ENCODE assay signal across 1 cellular context in the genomic region with DNA sequence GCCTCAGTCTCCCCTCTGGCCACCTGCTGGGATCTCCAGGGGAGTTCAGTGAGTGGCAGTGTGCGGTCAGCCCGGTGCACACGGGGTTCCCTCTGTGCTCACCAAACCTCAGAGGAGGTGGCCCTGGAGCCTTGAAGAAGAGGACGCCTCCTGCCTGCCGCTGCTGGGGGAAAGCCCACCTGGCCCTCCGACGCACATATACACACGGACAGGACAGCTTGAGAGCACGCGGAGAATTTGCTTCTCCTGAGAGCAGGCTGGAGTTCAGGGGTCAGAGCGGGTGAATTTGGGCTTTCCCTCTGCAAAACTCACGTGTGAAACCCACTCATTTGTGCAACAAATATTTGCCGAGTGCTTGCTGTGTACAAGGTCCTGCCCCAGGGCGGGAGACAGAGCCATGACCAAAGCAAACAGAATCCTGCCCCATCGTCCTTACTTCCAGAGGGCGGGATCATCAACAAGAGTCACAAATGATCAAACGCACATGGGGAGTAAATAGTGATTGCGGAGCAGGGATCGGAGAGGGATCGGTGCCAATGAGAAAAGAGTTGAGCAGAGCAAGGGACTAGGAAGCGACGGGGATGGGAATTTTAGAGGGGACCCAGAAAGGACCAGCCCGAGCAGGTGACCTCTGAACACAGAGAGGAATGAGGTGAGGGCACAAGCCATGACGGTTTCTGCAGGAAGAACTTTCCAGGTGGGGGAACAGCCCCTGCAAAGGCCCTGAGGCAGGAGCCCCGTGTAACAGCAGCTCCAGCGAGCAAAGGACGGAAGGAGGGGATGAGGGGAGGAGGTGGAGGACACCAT.
TF ChIP-seq lines count a peak whose summit lies in the region.

No MANE protein-coding gene starts in this region.

TF ChIP-seq in HepG2, 621 proteins besides CTCF, POLR2A, EP300 and RAD21 (continued from another document and continues in another):
- TF ChIP-seq, protein P1, sequence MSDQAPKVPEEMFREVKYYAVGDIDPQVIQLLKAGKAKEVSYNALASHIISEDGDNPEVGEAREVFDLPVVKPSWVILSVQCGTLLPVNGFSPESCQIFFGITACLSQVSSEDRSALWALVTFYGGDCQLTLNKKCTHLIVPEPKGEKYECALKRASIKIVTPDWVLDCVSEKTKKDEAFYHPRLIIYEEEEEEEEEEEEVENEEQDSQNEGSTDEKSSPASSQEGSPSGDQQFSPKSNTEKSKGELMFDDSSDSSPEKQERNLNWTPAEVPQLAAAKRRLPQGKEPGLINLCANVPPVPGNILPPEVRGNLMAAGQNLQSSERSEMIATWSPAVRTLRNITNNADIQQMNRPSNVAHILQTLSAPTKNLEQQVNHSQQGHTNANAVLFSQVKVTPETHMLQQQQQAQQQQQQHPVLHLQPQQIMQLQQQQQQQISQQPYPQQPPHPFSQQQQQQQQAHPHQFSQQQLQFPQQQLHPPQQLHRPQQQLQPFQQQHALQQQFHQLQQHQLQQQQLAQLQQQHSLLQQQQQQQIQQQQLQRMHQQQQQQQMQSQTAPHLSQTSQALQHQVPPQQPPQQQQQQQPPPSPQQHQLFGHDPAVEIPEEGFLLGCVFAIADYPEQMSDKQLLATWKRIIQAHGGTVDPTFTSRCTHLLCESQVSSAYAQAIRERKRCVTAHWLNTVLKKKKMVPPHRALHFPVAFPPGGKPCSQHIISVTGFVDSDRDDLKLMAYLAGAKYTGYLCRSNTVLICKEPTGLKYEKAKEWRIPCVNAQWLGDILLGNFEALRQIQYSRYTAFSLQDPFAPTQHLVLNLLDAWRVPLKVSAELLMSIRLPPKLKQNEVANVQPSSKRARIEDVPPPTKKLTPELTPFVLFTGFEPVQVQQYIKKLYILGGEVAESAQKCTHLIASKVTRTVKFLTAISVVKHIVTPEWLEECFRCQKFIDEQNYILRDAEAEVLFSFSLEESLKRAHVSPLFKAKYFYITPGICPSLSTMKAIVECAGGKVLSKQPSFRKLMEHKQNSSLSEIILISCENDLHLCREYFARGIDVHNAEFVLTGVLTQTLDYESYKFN (CRISPR knock-in tag; conservative IDR thresholded peaks at IDR 0.05): peak; percentile 91
- TF ChIP-seq ZNF432 (CRISPR knock-in tag; IDR thresholded peaks at IDR 0.05; ENCODE audit: borderline replicate concordance) (no peak), RARG (CRISPR knock-in tag; IDR thresholded peaks at IDR 0.05; ENCODE audit: low read depth) (no peak), TBP (CRISPR knock-in tag; IDR thresholded peaks at IDR 0.05) (no peak), CREB1 (IDR thresholded peaks at IDR 0.05) (peak; percentile 36; the same call in 1 of the 2 replicates), CREB1 (CRISPR knock-in tag; IDR thresholded peaks at IDR 0.05) (peak; percentile 68), HOXD1 (CRISPR knock-in tag; IDR thresholded peaks at IDR 0.05) (no peak; the same call in 1 of the 2 replicates), ZNF343 (CRISPR knock-in tag; IDR thresholded peaks at IDR 0.05) (no peak; the same call in 1 of the 2 replicates), TOE1 (CRISPR knock-in tag; IDR thresholded peaks at IDR 0.05) (no peak), ZNF713 (CRISPR knock-in tag; IDR thresholded peaks at IDR 0.05) (no peak), YEATS2 (CRISPR knock-in tag; IDR thresholded peaks at IDR 0.05; ENCODE audit: borderline replicate concordance) (no peak), NBN (conservative IDR thresholded peaks at IDR 0.05) (no peak), EED (CRISPR knock-in tag; IDR thresholded peaks at IDR 0.05) (no peak; the same call in 1 of the 2 replicates), IKZF4 (CRISPR knock-in tag; IDR thresholded peaks at IDR 0.05; ENCODE audit: borderline replicate concordance, low read depth, not compliant biosample characterization) (peak; percentile 23), NR2F2 (IDR thresholded peaks at IDR 0.05; ENCODE audit: borderline replicate concordance, low read depth) (peak; percentile 77; the same call in 1 of the 2 replicates), CREM (IDR thresholded peaks at IDR 0.05) (peak; percentile 75; the same call in 1 of the 2 replicates), CREM (CRISPR knock-in tag; IDR thresholded peaks at IDR 0.05) (no peak), ZNF350 (CRISPR knock-in tag; IDR thresholded peaks at IDR 0.05; ENCODE audit: borderline replicate concordance, low read depth) (peak; percentile 72; the same call in 1 of the 2 replicates), ETV5 (CRISPR knock-in tag; IDR thresholded peaks at IDR 0.05; ENCODE audit: borderline replicate concordance) (0 out of 2 replicates have a peak, but pooled peaks have one; percentile 44), FOSL2 (CRISPR knock-in tag; IDR thresholded peaks at IDR 0.05) (peak; percentile 77), HNRNPLL (IDR thresholded peaks at IDR 0.05; ENCODE audit: low read depth, low read length, poor library complexity, severe bottlenecking) (no peak)
- TF ChIP-seq, protein P2, sequence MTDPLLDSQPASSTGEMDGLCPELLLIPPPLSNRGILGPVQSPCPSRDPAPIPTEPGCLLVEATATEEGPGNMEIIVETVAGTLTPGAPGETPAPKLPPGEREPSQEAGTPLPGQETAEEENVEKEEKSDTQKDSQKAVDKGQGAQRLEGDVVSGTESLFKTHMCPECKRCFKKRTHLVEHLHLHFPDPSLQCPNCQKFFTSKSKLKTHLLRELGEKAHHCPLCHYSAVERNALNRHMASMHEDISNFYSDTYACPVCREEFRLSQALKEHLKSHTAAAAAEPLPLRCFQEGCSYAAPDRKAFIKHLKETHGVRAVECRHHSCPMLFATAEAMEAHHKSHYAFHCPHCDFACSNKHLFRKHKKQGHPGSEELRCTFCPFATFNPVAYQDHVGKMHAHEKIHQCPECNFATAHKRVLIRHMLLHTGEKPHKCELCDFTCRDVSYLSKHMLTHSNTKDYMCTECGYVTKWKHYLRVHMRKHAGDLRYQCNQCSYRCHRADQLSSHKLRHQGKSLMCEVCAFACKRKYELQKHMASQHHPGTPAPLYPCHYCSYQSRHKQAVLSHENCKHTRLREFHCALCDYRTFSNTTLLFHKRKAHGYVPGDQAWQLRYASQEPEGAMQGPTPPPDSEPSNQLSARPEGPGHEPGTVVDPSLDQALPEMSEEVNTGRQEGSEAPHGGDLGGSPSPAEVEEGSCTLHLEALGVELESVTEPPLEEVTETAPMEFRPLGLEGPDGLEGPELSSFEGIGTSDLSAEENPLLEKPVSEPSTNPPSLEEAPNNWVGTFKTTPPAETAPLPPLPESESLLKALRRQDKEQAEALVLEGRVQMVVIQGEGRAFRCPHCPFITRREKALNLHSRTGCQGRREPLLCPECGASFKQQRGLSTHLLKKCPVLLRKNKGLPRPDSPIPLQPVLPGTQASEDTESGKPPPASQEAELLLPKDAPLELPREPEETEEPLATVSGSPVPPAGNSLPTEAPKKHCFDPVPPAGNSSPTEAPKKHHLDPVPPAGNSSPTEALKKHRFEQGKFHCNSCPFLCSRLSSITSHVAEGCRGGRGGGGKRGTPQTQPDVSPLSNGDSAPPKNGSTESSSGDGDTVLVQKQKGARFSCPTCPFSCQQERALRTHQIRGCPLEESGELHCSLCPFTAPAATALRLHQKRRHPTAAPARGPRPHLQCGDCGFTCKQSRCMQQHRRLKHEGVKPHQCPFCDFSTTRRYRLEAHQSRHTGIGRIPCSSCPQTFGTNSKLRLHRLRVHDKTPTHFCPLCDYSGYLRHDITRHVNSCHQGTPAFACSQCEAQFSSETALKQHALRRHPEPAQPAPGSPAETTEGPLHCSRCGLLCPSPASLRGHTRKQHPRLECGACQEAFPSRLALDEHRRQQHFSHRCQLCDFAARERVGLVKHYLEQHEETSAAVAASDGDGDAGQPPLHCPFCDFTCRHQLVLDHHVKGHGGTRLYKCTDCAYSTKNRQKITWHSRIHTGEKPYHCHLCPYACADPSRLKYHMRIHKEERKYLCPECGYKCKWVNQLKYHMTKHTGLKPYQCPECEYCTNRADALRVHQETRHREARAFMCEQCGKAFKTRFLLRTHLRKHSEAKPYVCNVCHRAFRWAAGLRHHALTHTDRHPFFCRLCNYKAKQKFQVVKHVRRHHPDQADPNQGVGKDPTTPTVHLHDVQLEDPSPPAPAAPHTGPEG (CRISPR knock-in tag; IDR thresholded peaks at IDR 0.05): no peak
- TF ChIP-seq, protein P3, sequence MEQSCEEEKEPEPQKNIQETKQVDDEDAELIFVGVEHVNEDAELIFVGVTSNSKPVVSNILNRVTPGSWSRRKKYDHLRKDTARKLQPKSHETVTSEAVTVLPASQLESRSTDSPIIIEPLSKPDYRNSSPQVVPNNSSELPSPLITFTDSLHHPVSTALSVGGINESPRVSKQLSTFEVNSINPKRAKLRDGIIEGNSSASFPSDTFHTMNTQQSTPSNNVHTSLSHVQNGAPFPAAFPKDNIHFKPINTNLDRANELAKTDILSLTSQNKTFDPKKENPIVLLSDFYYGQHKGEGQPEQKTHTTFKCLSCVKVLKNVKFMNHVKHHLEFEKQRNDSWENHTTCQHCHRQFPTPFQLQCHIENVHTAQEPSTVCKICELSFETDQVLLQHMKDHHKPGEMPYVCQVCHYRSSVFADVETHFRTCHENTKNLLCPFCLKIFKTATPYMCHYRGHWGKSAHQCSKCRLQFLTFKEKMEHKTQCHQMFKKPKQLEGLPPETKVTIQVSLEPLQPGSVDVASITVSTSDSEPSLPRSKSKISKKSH (CRISPR knock-in tag; IDR thresholded peaks at IDR 0.05; ENCODE audit: borderline replicate concordance): peak; percentile 88; the same call in 1 of the 2 replicates
- TF ChIP-seq, protein P4, sequence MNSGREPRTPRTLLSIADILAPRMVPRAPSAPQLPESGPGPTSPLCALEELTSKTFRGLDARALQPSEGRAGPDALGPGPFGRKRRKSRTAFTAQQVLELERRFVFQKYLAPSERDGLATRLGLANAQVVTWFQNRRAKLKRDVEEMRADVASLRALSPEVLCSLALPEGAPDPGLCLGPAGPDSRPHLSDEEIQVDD (CRISPR knock-in tag; IDR thresholded peaks at IDR 0.05; ENCODE audit: borderline replicate concordance): peak; percentile 17; the same call in 1 of the 2 replicates
- TF ChIP-seq, protein P5, sequence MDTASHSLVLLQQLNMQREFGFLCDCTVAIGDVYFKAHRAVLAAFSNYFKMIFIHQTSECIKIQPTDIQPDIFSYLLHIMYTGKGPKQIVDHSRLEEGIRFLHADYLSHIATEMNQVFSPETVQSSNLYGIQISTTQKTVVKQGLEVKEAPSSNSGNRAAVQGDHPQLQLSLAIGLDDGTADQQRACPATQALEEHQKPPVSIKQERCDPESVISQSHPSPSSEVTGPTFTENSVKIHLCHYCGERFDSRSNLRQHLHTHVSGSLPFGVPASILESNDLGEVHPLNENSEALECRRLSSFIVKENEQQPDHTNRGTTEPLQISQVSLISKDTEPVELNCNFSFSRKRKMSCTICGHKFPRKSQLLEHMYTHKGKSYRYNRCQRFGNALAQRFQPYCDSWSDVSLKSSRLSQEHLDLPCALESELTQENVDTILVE (CRISPR knock-in tag; IDR thresholded peaks at IDR 0.05): peak; percentile 79
- TF ChIP-seq, protein P6, sequence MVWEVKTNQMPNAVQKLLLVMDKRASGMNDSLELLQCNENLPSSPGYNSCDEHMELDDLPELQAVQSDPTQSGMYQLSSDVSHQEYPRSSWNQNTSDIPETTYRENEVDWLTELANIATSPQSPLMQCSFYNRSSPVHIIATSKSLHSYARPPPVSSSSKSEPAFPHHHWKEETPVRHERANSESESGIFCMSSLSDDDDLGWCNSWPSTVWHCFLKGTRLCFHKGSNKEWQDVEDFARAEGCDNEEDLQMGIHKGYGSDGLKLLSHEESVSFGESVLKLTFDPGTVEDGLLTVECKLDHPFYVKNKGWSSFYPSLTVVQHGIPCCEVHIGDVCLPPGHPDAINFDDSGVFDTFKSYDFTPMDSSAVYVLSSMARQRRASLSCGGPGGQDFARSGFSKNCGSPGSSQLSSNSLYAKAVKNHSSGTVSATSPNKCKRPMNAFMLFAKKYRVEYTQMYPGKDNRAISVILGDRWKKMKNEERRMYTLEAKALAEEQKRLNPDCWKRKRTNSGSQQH (CRISPR knock-in tag; IDR thresholded peaks at IDR 0.05; ENCODE audit: low read depth): no peak
- TF ChIP-seq, protein P7, sequence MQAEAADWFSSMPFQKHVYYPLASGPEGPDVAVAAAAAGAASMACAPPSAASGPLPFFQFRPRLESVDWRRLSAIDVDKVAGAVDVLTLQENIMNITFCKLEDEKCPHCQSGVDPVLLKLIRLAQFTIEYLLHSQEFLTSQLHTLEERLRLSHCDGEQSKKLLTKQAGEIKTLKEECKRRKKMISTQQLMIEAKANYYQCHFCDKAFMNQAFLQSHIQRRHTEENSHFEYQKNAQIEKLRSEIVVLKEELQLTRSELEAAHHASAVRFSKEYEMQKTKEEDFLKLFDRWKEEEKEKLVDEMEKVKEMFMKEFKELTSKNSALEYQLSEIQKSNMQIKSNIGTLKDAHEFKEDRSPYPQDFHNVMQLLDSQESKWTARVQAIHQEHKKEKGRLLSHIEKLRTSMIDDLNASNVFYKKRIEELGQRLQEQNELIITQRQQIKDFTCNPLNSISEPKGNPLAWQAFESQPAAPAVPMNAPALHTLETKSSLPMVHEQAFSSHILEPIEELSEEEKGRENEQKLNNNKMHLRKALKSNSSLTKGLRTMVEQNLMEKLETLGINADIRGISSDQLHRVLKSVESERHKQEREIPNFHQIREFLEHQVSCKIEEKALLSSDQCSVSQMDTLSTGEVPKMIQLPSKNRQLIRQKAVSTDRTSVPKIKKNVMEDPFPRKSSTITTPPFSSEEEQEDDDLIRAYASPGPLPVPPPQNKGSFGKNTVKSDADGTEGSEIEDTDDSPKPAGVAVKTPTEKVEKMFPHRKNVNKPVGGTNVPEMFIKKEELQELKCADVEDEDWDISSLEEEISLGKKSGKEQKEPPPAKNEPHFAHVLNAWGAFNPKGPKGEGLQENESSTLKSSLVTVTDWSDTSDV (CRISPR knock-in tag; IDR thresholded peaks at IDR 0.05): peak; percentile 92
- TF ChIP-seq, protein P8, sequence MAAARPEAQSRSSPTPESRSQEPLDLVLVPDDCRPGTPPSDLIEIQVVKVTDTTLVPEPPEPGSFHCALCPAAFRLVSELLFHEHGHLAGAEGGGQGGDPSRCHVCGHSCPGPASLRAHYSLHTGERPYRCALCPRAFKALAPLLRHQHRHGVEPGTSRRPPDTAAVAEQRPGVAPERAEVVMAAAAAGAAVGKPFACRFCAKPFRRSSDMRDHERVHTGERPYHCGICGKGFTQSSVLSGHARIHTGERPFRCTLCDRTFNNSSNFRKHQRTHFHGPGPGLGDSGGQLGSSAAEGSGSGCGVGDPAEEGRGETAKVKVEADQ (CRISPR knock-in tag; IDR thresholded peaks at IDR 0.05; ENCODE audit: borderline replicate concordance): 0 out of 2 replicates have a peak, but pooled peaks have one; percentile 50
